In genomic region chr7:92609921-92610518, GRCh38 we compare ENCODE assay signal across 8 cellular contexts. TPM values are rescaled to one million over a fixed set of nuclear protein-coding genes. Genes with fewer than 3 reads are reported as not detected.
A peak's percentile ranks its signal among the peaks of the same experiment; 100 is the strongest.
DNase-seq lines count a peak whose midpoint lies in the region; ATAC-seq, FAIRE-seq and TF ChIP-seq lines count a peak whose summit lies in the region.

No MANE protein-coding gene starts in this region.

- H3F3A ChIP-seq in SK-N-SH (replicated peaks; ENCODE audit: insufficient read depth) = peaks cover 54% of the 10 kb centered on the region

- H3K4me1 ChIP-seq in BE2C (no peaks in the 10 kb centered on the region), SK-N-SH (ENCODE audit: control insufficient read depth in 1 of 2, insufficient read depth in 2 of 2, low read depth in 1 of 2, low read length in 1 of 2) (peaks cover 6 to 25% of the 10 kb centered on the region in 2 experiments), foreskin keratinocyte (peaks cover 5% of the 10 kb centered on the region)

- TF ChIP-seq EP300 in SK-N-SH (IDR thresholded peaks at IDR 0.05; ENCODE audit: borderline replicate concordance in 1 of 2, low read depth in 1 of 2, low read length in 1 of 2) = no peak

- ATAC-seq in foreskin keratinocyte (peak; percentile 46), HG03565 (IDR thresholded peaks at IDR 0.05; ENCODE audit: unreplicated experiment) (no peak)

- no peak overlapping the region for H3K9ac ChIP-seq in SK-N-SH

- H3K9me3 ChIP-seq in BE2C = no peaks in the 10 kb centered on the region
- no peaks in the 10 kb centered on the region for H3K9me3 ChIP-seq in SK-N-SH

- DNase-seq in BE2C (no peak), GM13977 (ENCODE audit: low spot score) (no peak), SK-N-SH (peak; percentile 43), foreskin keratinocyte (no peak), urothelium cell line (ENCODE audit: low spot score) (no peak), NCI-H226 (no peak), GM19238 (ENCODE audit: insufficient read length, low spot score) (no peak)

- no peaks in the 10 kb centered on the region for H3K9me2 ChIP-seq in SK-N-SH

- H3K4me3 ChIP-seq in BE2C (ENCODE audit: low read depth, low read length) = no peak overlapping the region
- no peak overlapping the region for H3K4me3 ChIP-seq in SK-N-SH (ENCODE audit: low read depth in 2 of 2, low read length in 1 of 2)

- in situ Hi-C loops in GM13977 (cut with MboI; ENCODE audit: low pct_unique_long_range_greater_than_20kb, low sequenced_read_pairs, unreplicated experiment) = no loop called here

- TF ChIP-seq CTCF in BE2C (IDR thresholded peaks at IDR 0.05; ENCODE audit: low read depth, low read length) (peak; percentile 43), GM13977 (IDR thresholded peaks at IDR 0.05; ENCODE audit: extremely low read depth, insufficient read depth, missing control alignments) (peak; percentile 35), SK-N-SH (IDR thresholded peaks at IDR 0.05) (peak; percentile 66), foreskin keratinocyte (conservative IDR thresholded peaks at IDR 0.05) (peak; percentile 55)

- WGBS in SK-N-SH (ENCODE audit: low lambda C conversion rate) = 56% methylated on average over 5 of the region's 5 CpGs

- POLR2A ChIA-PET in SK-N-SH (lab: Yijun Ruan, JAX) = no interaction called here

- H3K27me3 ChIP-seq in BE2C (no peaks in the 10 kb centered on the region), SK-N-SH (ENCODE audit: insufficient read depth) (no peaks in the 10 kb centered on the region), foreskin keratinocyte (no peaks in the 10 kb centered on the region)

- no peaks in the 10 kb centered on the region for H4K20me1 ChIP-seq in SK-N-SH (ENCODE audit: insufficient read depth)

- peak; percentile 40 for TF ChIP-seq RAD21 in SK-N-SH (IDR thresholded peaks at IDR 0.05; ENCODE audit: low read length)

- H3K36me3 ChIP-seq in BE2C = peaks cover 29% of the 10 kb centered on the region
- peaks cover 73 to 88% of the 10 kb centered on the region in 2 experiments for H3K36me3 ChIP-seq in SK-N-SH (replicated peaks in 1 of 2; ENCODE audit: control insufficient read depth in 1 of 2, insufficient read depth in 2 of 2, low read length in 1 of 2)

- peaks cover 14% of the 10 kb centered on the region; the same call in 1 of the 2 replicates for H3K79me2 ChIP-seq in SK-N-SH (ENCODE audit: insufficient read depth)

- H3K4me2 ChIP-seq in SK-N-SH = no peak overlapping the region

- CTCF ChIA-PET in SK-N-SH (lab: Yijun Ruan, JAX) = interaction anchor here (0.6 to 11.6 kb wide), 17 partner anchors 8 to 448 kb away, joined by 3 to 126 read pairs (median 3); partner anchors contain the start of genes FAM133B, PEX1 and RBM48

- FAIRE-seq in urothelium cell line (lab: Jason Lieb, UNC) = peak; percentile 9

- peak overlapping the region in 1 of 2 experiments; percentile 5; a peak in 1 of 4 replicates for H3K27ac ChIP-seq in SK-N-SH (ENCODE audit: low read depth in 2 of 2, low read length in 1 of 2)
- H3K27ac ChIP-seq in foreskin keratinocyte = no peak overlapping the region

- no peak overlapping the region for H2AFZ ChIP-seq in SK-N-SH (ENCODE audit: low read depth)

TF ChIP-seq in SK-N-SH, 30 proteins besides CTCF, POLR2A, EP300 and RAD21:
- no peak for TF ChIP-seq GABPA (IDR thresholded peaks at IDR 0.05; ENCODE audit: low read depth)
- TF ChIP-seq GATA2 (CRISPR knock-in tag; IDR thresholded peaks at IDR 0.05) = no peak
- TF ChIP-seq SMC3 (IDR thresholded peaks at IDR 0.05; ENCODE audit: low read depth, low read length) = peak; percentile 21; the same call in 1 of the 2 replicates

RNA-seq across cellular contexts. Expression of gene FAM133B, which starts 19.8 kb away (rescaled TPM):
- polyA plus RNA-seq in BE2C (2012; ENCODE audit: insufficient read depth, insufficient read length, low read depth) = 30.4 TPM
- polyA plus RNA-seq in SK-N-SH (2012; rRNA removed) (13.8 and 16.3 TPM in 2 replicates), foreskin keratinocyte (14.7 and 15.9 TPM in 2 replicates)
- 14.7 and 21.1 TPM in 2 replicates for polyA plus RNA-seq in SK-N-SH (2012; cell fraction: cytosol; rRNA removed)
- 13.0 and 33.6 TPM in 2 replicates for polyA plus RNA-seq in SK-N-SH (2012; cell fraction: nucleus; rRNA removed)
- 21.2 and 22.8 TPM in 2 replicates for total RNA-seq in foreskin keratinocyte
